27 cellular contexts compared by ENCODE assay signal in genomic region chr3:51815614-51816013, GRCh38. TPM values are rescaled to one million over a fixed set of nuclear protein-coding genes. Genes with fewer than 3 reads are reported as not detected.
"Had no signal": no experiment of that assay in that cellular context is flagged by ENCODE, and none has a peak within 500 bp of the region (broad histone marks: within the 10 kb centered on the region; RNA-seq: fewer than 3 reads in every experiment).

No MANE protein-coding gene starts in this region.

- FAIRE-seq: HTR-8/SVneo had no signal

- DNase-seq: KBM-7, MV-4-11, NCI-H1092, NCI-H1105 treated with DMSO at 0.1 percent for 48 hours, NCI-H1417 treated with DMSO at 0.1 percent for 48 hours, NCI-H146, NCI-H1694 treated with DMSO at 0.1 percent for 48 hours, NCI-H1930, NCI-H2081, NCI-H2107, NCI-H2227 treated with DMSO at 0.1 percent for 48 hours, NCI-H524, NCI-H526 treated with DMSO at 0.1 percent for 48 hours, NCI-H748 treated with DMSO at 0.1 percent for 48 hours, SHP77, SK-N-SH, SW 1271, T-cell had no signal

- H3K27ac ChIP-seq: HL-60, RWPE1 had no signal

- H3K27ac Mint-ChIP-seq: IgD-negative memory B cell, T-cell had no signal

- H3K9me3 Mint-ChIP-seq: T-cell had no signal

- H3K4me1 Mint-ChIP-seq: IgD-negative memory B cell had no signal

- ATAC-seq: Panc1, T-cell had no signal

- H3K4me3 Mint-ChIP-seq: T-cell had no signal

- H3K9ac ChIP-seq: SK-N-SH had no signal

- H3K36me3 Mint-ChIP-seq: IgD-negative memory B cell, T-cell had no signal

- H3K9me3 ChIP-seq: SK-N-SH had no signal

- H3K4me2 ChIP-seq: SK-N-SH had no signal

- H3K9me2 ChIP-seq: SK-N-SH had no signal

RNA-seq across cellular contexts. Expression of gene IQCF6, which starts 36.6 kb away (rescaled TPM):
- total RNA-seq: LHCN-M2, MCF 10A, NCI-H460, SK-MEL-5, T-cell had no signal
- polyA plus RNA-seq: IgD-negative memory B cell, SK-N-SH had no signal

RNA-seq across cellular contexts. Expression of gene IQCF2, which starts 45.8 kb away (rescaled TPM):
- total RNA-seq: LHCN-M2, MCF 10A, NCI-H460, SK-MEL-5, T-cell had no signal
- polyA plus RNA-seq: IgD-negative memory B cell, SK-N-SH had no signal

RNA-seq across cellular contexts. Expression of gene IQCF5, which starts 59.8 kb away (rescaled TPM):
- total RNA-seq: LHCN-M2, MCF 10A, NCI-H460, SK-MEL-5, T-cell had no signal
- polyA plus RNA-seq: IgD-negative memory B cell, SK-N-SH had no signal
